8 cellular contexts compared by ENCODE assay signal in the genomic region with DNA sequence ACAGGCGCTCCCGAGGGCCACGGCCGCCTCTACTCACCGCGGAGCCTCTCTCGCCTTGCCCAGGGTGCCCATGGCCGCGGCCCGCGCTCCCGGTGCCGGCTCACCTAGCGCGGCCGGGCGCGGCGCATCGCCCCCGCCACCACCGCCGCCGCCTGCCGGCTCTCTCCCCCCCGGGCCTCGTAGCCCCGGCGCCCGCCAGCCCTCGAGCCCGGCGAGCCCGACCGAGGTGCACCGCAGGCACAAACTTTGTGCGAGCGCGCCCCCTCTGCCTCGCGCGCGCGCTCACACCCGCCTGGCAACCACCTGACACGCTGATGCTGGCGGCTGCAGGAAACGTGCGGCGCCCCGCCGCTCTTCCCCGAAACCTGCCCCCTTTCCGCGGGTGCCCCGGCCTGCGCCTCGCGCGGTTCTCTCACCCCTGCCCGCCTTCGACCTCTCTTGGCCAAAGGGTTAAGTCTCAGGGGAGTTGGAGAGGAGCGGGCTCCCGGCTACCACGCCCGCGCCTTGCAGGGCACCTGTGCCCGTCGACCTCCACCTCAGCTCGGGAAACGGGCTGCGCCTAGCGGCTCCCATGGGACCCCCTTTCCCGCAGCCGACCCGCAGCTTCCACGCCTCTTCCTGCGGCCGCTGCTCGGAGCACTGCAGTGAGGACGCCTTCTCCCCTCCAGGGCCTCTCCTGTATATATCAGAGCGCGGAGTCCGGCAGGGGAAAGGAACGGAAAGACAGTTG. TPM values are rescaled to one million over a fixed set of nuclear protein-coding genes. Genes with fewer than 3 reads are reported as not detected.
A peak's percentile ranks its signal among the peaks of the same experiment; 100 is the strongest.
DNase-seq lines count a peak whose midpoint lies in the region; ATAC-seq and TF ChIP-seq lines count a peak whose summit lies in the region.

A gene (minus strand): TSS at position 258 of the 730 bp plus-strand sequence. CDS start 186 bp downstream, at position 72.

- H3K27ac ChIP-seq in KOPT-K1 (ENCODE audit: low read depth, low read length, poor library complexity, severe bottlenecking) (peak within 1 kb of the TSS; percentile 95), caudate nucleus (ENCODE audit: low read depth, low read length) (peak within 1 kb of the TSS; percentile 36), left lung (peak within 1 kb of the TSS; percentile 47 to 70)

- H3K27ac Mint-ChIP-seq in activated B cell treated with CpG ODN at 0.5 μM for 24 hours, result peak within 1 kb of the TSS; percentile 88

- no peaks in the 10 kb centered on the region for H3K27me3 Mint-ChIP-seq in activated B cell treated with CpG ODN at 0.5 μM for 24 hours

- H3K36me3 ChIP-seq in KOPT-K1 (ENCODE audit: insufficient read depth, low read length) (peaks cover 20% of the 10 kb centered on the region), left lung (no peaks in the 10 kb centered on the region)

- H3K4me3 ChIP-seq in GM12865 (ENCODE audit: low read depth, low read length) (peak within 1 kb of the TSS; percentile 71), left lung (peak within 1 kb of the TSS; percentile 53 to 63)

- ATAC-seq in GM21786 (IDR thresholded peaks at IDR 0.05; ENCODE audit: unreplicated experiment), result peak; percentile 55
- peak; percentile 81 for ATAC-seq in activated B cell treated with CpG ODN at 0.5 μM for 24 hours (ENCODE audit: low read depth)
- peak; percentile 90 for ATAC-seq in left lung

- peaks cover 0 to 16% of the 10 kb centered on the region in 2 donors for H3K4me1 ChIP-seq in left lung

- TF ChIP-seq CTCF in GM12865 (IDR thresholded peaks at IDR 0.05; ENCODE audit: insufficient read depth, low read depth, low read length, missing control alignments), result peak; percentile 38
- no peak for TF ChIP-seq CTCF in activated B cell treated with CpG ODN at 0.5 μM for 24 hours (IDR thresholded peaks at IDR 0.05)
- no peak for TF ChIP-seq CTCF in left lung (IDR thresholded peaks at IDR 0.05)

- peak; percentile 92 for DNase-seq in GM12865 (ENCODE audit: low read depth)
- peak; percentile 82 for DNase-seq in activated B cell treated with CpG ODN at 0.5 μM for 24 hours
- peak in 47 of 61 donors; percentile 11 to 78 (median 43) for DNase-seq in caudate nucleus (lab: John Stamatoyannopoulos, UW)
- peak; percentile 74 to 90 for DNase-seq in left lung
- DNase-seq in stimulated activated CD4-positive, alpha-beta T cell treated with anti-CD3 and anti-CD28 coated beads, Interleukin-4, amount 100 ng/mL, for 24 hours, result peak; percentile 83
- no peak for DNase-seq in foreskin melanocyte

- no peaks in the 10 kb centered on the region for H3K9me3 Mint-ChIP-seq in activated B cell treated with CpG ODN at 0.5 μM for 24 hours

- H3K4me3 Mint-ChIP-seq in activated B cell treated with CpG ODN at 0.5 μM for 24 hours, result peak within 1 kb of the TSS; percentile 90

- intact Hi-C loops in activated B cell treated with CpG ODN at 0.5 μM for 24 hours (cut with micrococcal nuclease), result loop anchor here (1.0 to 5.0 kb wide), 10 partner anchors 22 to 312 kb away; a partner anchor contains a TSS
- intact Hi-C loops in left lung (cut with DNase I), result loop anchor here in 1 of 2 donors (10.0 kb wide), 2 partner anchors 90 to 120 kb away; no protein-coding TSS in a partner anchor

- H3K9me3 ChIP-seq in KOPT-K1 (ENCODE audit: insufficient read depth, low read length, poor library complexity, severe bottlenecking), result no peaks in the 10 kb centered on the region
- H3K9me3 ChIP-seq in left lung, result no peaks in the 10 kb centered on the region

- peaks cover 15% of the 10 kb centered on the region for H3K36me3 Mint-ChIP-seq in activated B cell treated with CpG ODN at 0.5 μM for 24 hours (ENCODE audit: low read depth)

- CTCF ChIA-PET in activated B cell treated with CpG ODN at 0.5 μM for 24 hours (lab: Charles Lee), result interaction anchor here (0.7 to 6.3 kb wide), 44 partner anchors 9 to 135 kb away, joined by 3 to 218 read pairs (median 5); a partner anchor contains a TSS

- POLR2A ChIA-PET in activated B cell treated with CpG ODN at 0.5 μM for 24 hours (lab: Charles Lee), result interaction anchor here (0.9 to 4.7 kb wide), 17 partner anchors 13 to 126 kb away, joined by 3 to 135 read pairs (median 7); a partner anchor contains a TSS

- H3K27me3 ChIP-seq in left lung, result peaks cover 7 to 34% of the 10 kb centered on the region in 2 donors

- peaks cover 48% of the 10 kb centered on the region for H3K4me1 Mint-ChIP-seq in activated B cell treated with CpG ODN at 0.5 μM for 24 hours

RNA-seq across cellular contexts. Expression of the gene that starts here (rescaled TPM):
- total RNA-seq in activated B cell treated with CpG ODN at 0.5 μM for 24 hours, result 37.7 and 39.2 TPM in 2 replicates
- total RNA-seq in left lung, result 10 to 100 TPM in 1 of 2 donors, 1 to 10 TPM in 1; 3.3 to 19.2 TPM

Comparison
In these comparisons a context has a peak if more than half of its experiments do, and no peak if none do; other contexts are left out.
1. H3K27ac ChIP-seq: peak in every context shown above with its lines; median percentile 95 in KOPT-K1; 58 in left lung; 36 in caudate nucleus.